In the genomic region with DNA sequence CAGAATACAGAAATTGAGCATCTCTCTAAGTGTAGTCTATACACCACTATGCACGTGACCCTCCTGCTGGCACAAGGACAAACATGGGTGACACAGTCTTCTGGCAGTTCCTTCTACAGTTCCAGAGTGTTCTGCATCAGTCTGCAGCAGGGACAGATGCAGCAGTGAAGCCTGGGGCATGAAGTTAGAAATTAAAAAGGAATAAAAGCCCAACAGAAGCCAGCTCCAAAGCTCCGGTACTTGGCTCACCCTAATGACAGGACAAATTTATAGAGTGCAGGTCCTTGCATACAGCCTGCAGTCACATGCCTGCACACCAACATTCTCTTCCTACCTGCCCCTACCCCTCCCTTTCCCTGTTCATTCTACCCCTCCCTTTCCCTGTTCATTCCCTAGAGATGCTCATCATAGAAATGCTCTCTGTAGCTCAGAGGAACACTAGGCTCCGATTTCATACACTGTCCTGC, we compare ENCODE assay signal across 14 cellular contexts. TPM values are rescaled to one million over a fixed set of nuclear protein-coding genes. Genes with fewer than 3 reads are reported as not detected.
DNase-seq lines count a peak whose midpoint lies in the region; ATAC-seq, FAIRE-seq and TF ChIP-seq lines count a peak whose summit lies in the region.
"Had no signal": no experiment of that assay in that cellular context is flagged by ENCODE, and none has a peak within 500 bp of the region (broad histone marks: within the 10 kb centered on the region; RNA-seq: fewer than 3 reads in every experiment).

No MANE protein-coding gene starts in this region.

- H3K27ac ChIP-seq in pancreas, result no peak overlapping the region
- H3K27ac ChIP-seq: coronary artery had no signal

- BruUV-seq in Calu3 (replicated peaks; lab: Mats Ljungman, UMichigan), result no TSS peak

- H3K27me3 Mint-ChIP-seq in Calu3 (ENCODE audit: unreplicated experiment), result no peaks in the 10 kb centered on the region

- WGBS in pancreas, 2 donors, result 50 to 52% methylated on average over 3 of the region's 3 CpGs

- H3K36me3 Mint-ChIP-seq in Calu3 (ENCODE audit: insufficient read depth, unreplicated experiment), result no peaks in the 10 kb centered on the region
- H3K36me3 Mint-ChIP-seq: natural killer cell treated with Interleukin-12 subunit alpha and Interleukin-12 subunit beta and Interleukin-15 and Interleukin-18, amount 100 ng/mL, for 72 hours had no signal

- intact Hi-C loops in Right ventricle myocardium inferior (cut with DNase I) (no loop called here), pancreas (cut with DNase I) (no loop called here), Calu3 (cut with micrococcal nuclease; ENCODE audit: unreplicated experiment) (no loop called here)

- peak; percentile 22 for DNase-seq in AG08396 (ENCODE audit: low spot score)
- DNase-seq in NCI-H2171 treated with DMSO at 0.1 percent for 48 hours (lab: John Stamatoyannopoulos, UW), result peak; percentile 81
- DNase-seq in Right ventricle myocardium inferior (ENCODE audit: missing footprints), result peak; percentile 75
- DNase-seq in pancreas, result peak in 3 of 6 donors; percentile 20 to 34 (median 25)
- no peak for DNase-seq in activated T-cell treated with anti-CD3 and anti-CD28 coated beads, Interleukin-2, amount 50 U/mL, for 1 hour
- DNase-seq in stimulated activated CD4-positive, alpha-beta T cell treated with anti-CD3 and anti-CD28 coated beads, Interleukin-2, amount 100 ng/mL, for 24 hours, result no peak
- DNase-seq in NCI-H1048 (lab: John Stamatoyannopoulos, UW), result no peak
- DNase-seq in Calu3, result no peak
- DNase-seq: DMS79 treated with DMSO at 0.1 percent for 48 hours, MM.1S, trophoblast cell had no signal

- H3K9me3 Mint-ChIP-seq in Calu3 (ENCODE audit: low read depth, unreplicated experiment), result no peaks in the 10 kb centered on the region
- H3K9me3 Mint-ChIP-seq: natural killer cell treated with Interleukin-12 subunit alpha and Interleukin-12 subunit beta and Interleukin-15 and Interleukin-18, amount 100 ng/mL, for 72 hours had no signal

- H3K27me3 ChIP-seq in pancreas, result no peaks in the 10 kb centered on the region

- TF ChIP-seq CTCF in pancreas (IDR thresholded peaks at IDR 0.05) (no peak), Calu3 (IDR thresholded peaks at IDR 0.05; ENCODE audit: unreplicated experiment) (no peak)

- CTCF ChIA-PET in Calu3 (lab: Charles Lee), result no interaction called here

- H3K4me3 Mint-ChIP-seq in Calu3 (ENCODE audit: low read depth, unreplicated experiment), result no peak overlapping the region
- H3K4me3 Mint-ChIP-seq: natural killer cell treated with Interleukin-12 subunit alpha and Interleukin-12 subunit beta and Interleukin-15 and Interleukin-18, amount 100 ng/mL, for 72 hours had no signal

- no peaks in the 10 kb centered on the region for H3K9me3 ChIP-seq in pancreas

- no peaks in the 10 kb centered on the region for H3K36me3 ChIP-seq in pancreas

- H3K4me3 ChIP-seq in pancreas, result no peak overlapping the region
- H3K4me3 ChIP-seq: coronary artery had no signal

- H3K27ac Mint-ChIP-seq in Calu3 (ENCODE audit: unreplicated experiment), result no peak overlapping the region
- H3K27ac Mint-ChIP-seq: natural killer cell treated with Interleukin-12 subunit alpha and Interleukin-12 subunit beta and Interleukin-15 and Interleukin-18, amount 100 ng/mL, for 72 hours had no signal

- no peak for FAIRE-seq in pancreas (lab: Jason Lieb, UNC)
- FAIRE-seq: GM12891 had no signal

- no peaks in the 10 kb centered on the region for H3K4me1 ChIP-seq in pancreas

- ATAC-seq in Right ventricle myocardium inferior, result peak; percentile 87
- ATAC-seq in pancreas, result peak; percentile 57 to 70 (median 65)
- ATAC-seq: natural killer cell treated with Interleukin-12 subunit alpha and Interleukin-12 subunit beta and Interleukin-15 and Interleukin-18, amount 100 ng/mL, for 72 hours had no signal

- H3K4me1 Mint-ChIP-seq in Calu3 (ENCODE audit: low read depth, unreplicated experiment), result no peaks in the 10 kb centered on the region

RNA-seq across cellular contexts. Expression of gene UACA, which starts 15.0 kb away (rescaled TPM):
- total RNA-seq in Right ventricle myocardium inferior, result 25.8 TPM
- total RNA-seq in pancreas, result 10 to 100 TPM; 15.4 to 29.5 (median 19.7) TPM
- 10 to 100 TPM; 24.0 to 39.5 TPM for polyA plus RNA-seq in pancreas
- 31.9 and 35.5 TPM in 2 replicates for total RNA-seq in Calu3 (2022)

Comparison
In these comparisons a context has a peak if more than half of its experiments do, and no peak if none do; other contexts are left out.
1. DNase-seq: peak in AG08396 (single experiment), NCI-H2171 treated with DMSO at 0.1 percent for 48 hours (single experiment) and Right ventricle myocardium inferior (single experiment); none in activated T-cell treated with anti-CD3 and anti-CD28 coated beads, Interleukin-2, amount 50 U/mL, for 1 hour (single experiment), stimulated activated CD4-positive, alpha-beta T cell treated with anti-CD3 and anti-CD28 coated beads, Interleukin-2, amount 100 ng/mL, for 24 hours (0 of 2), NCI-H1048 (single experiment) and Calu3 (single experiment).